ENCODE assay signal across 8 cellular contexts in the genomic region with DNA sequence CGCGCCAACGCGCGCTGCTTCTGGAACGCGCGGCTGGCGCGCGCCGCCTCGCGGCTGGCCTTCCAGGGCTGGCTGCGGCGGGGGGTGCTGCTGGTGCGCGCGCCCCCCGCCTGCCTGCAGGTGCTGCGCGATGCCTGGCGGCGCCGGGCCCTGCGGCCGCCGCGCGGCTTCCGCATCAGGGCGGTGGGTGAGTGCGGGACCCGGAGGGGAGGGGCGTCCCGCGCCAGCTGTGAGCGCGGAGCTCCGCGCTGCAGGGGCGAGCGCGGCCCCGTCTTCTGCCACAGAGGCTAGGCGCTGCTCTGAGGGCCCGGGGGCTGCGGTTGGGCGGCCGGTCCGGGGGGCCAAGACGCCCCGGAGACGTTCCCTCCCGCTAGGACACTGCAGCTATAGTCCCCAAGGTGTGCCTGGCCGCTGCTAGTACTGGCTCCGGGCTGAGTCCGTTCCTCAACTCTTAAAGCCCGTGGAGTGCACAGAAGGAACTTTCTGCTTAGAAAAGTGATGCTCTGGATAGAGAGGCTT. TPM values are rescaled to one million over a fixed set of nuclear protein-coding genes. Genes with fewer than 3 reads are reported as not detected.
DNase-seq lines count a peak whose midpoint lies in the region; FAIRE-seq and TF ChIP-seq lines count a peak whose summit lies in the region.
"Not testable (repeated sequence)": the region's sequence is repeated elsewhere in the genome, so short reads cannot be mapped to it uniquely, and the experiment has no call there.

No MANE protein-coding gene starts in this region.

- H3K4me3 ChIP-seq in HFF-Myc (replicated peaks; ENCODE audit: low read depth, low read length) (peak overlapping the region; percentile 24), iPS-20b (ENCODE audit: low read length) (peak overlapping the region; percentile 67), trophoblast cell (ENCODE audit: low read depth, low read length) (peak overlapping the region; percentile 68), vagina (peak overlapping the region; percentile 37 to 51)

- H3K9ac ChIP-seq in iPS-20b (ENCODE audit: low read depth, low read length); trophoblast cell (ENCODE audit: low read length): not testable (repeated sequence)

- not testable (repeated sequence) for H3K9me3 ChIP-seq in iPS-20b (ENCODE audit: insufficient read depth, low read depth, low read length); trophoblast cell (ENCODE audit: insufficient read depth, low read depth, low read length); vagina

- H3K4me1 Mint-ChIP-seq in activated CD4-positive, alpha-beta memory T cell treated with anti-CD3 and anti-CD28 coated beads, Interleukin-2, amount 10 ng/mL, durations not matched to agents 7 days and 5 days; chondrocyte (ENCODE audit: low read depth): not testable (repeated sequence)

- H3K23ac ChIP-seq in trophoblast cell (ENCODE audit: low read length) = not testable (repeated sequence)

- H3K36me3 Mint-ChIP-seq in activated CD4-positive, alpha-beta memory T cell treated with anti-CD3 and anti-CD28 coated beads, Interleukin-2, amount 10 ng/mL, durations not matched to agents 7 days and 5 days (ENCODE audit: low read depth); chondrocyte (ENCODE audit: low read depth): not testable (repeated sequence)

- peaks cover 28% of the 10 kb centered on the region for H3K27me3 ChIP-seq in iPS-20b (ENCODE audit: insufficient read depth, low read length)
- not testable (repeated sequence) for H3K27me3 ChIP-seq in trophoblast cell (ENCODE audit: insufficient read depth, low read length); vagina

- H2BK120ac ChIP-seq in trophoblast cell (ENCODE audit: insufficient read depth, low read length, poor library complexity) = not testable (repeated sequence)

- not testable (repeated sequence) for H2BK12ac ChIP-seq in trophoblast cell (ENCODE audit: low read length)

- peak overlapping the region; percentile 71 for H2AFZ ChIP-seq in trophoblast cell (ENCODE audit: insufficient read depth, low read length, poor library complexity)

- peak; percentile 19 for DNase-seq in GM12892 (ENCODE audit: insufficient read length)
- not testable (repeated sequence) for DNase-seq in HFF-Myc (ENCODE audit: extremely low read depth, low read depth); activated CD4-positive, alpha-beta memory T cell treated with anti-CD3 and anti-CD28 coated beads, Interleukin-2, amount 10 ng/mL, durations not matched to agents 7 days and 5 days; chondrocyte (ENCODE audit: low spot score); vagina (ENCODE audit: extremely low spot score in 2 of 2)
- peak; percentile 19 for DNase-seq in NCI-H146 (lab: John Stamatoyannopoulos, UW)
- peak; percentile 3 to 20 for DNase-seq in trophoblast cell

- not testable (repeated sequence) for H4K91ac ChIP-seq in trophoblast cell (ENCODE audit: low read depth, low read length)

- not testable (repeated sequence) for H3K27ac Mint-ChIP-seq in activated CD4-positive, alpha-beta memory T cell treated with anti-CD3 and anti-CD28 coated beads, Interleukin-2, amount 10 ng/mL, durations not matched to agents 7 days and 5 days; chondrocyte (ENCODE audit: unreplicated experiment)

- not testable (repeated sequence) for H3K18ac ChIP-seq in trophoblast cell (ENCODE audit: low read length)

- H2AK5ac ChIP-seq in trophoblast cell (ENCODE audit: low read length) = not testable (repeated sequence)

- not testable (repeated sequence) for H3K14ac ChIP-seq in trophoblast cell (ENCODE audit: low read length)

- H3K4me1 ChIP-seq in iPS-20b (ENCODE audit: insufficient read depth, low read length); trophoblast cell (ENCODE audit: control insufficient read depth in 1 of 2, insufficient read depth in 2 of 2, low read length in 2 of 2); vagina: not testable (repeated sequence)

- intact Hi-C loops in vagina (cut with DNase I) = not testable (repeated sequence)

- peak overlapping the region; percentile 31 for H3K4me3 Mint-ChIP-seq in activated CD4-positive, alpha-beta memory T cell treated with anti-CD3 and anti-CD28 coated beads, Interleukin-2, amount 10 ng/mL, durations not matched to agents 7 days and 5 days
- H3K4me3 Mint-ChIP-seq in chondrocyte (ENCODE audit: unreplicated experiment) = peak overlapping the region; percentile 21

- H4K8ac ChIP-seq in trophoblast cell (ENCODE audit: low read depth, low read length) = peak overlapping the region; percentile 48

- no CpG with 5 or more reads among the region's 59 CpGs for WGBS in trophoblast cell (ENCODE audit: extremely low coverage, insufficient coverage, insufficient read length)

- TF ChIP-seq POLR2A in GM12892 (IDR thresholded peaks at IDR 0.05; ENCODE audit: low read depth, low read length); vagina (IDR thresholded peaks at IDR 0.05): not testable (repeated sequence)

- H4K12ac ChIP-seq in trophoblast cell (ENCODE audit: low read depth, low read length) = not testable (repeated sequence)

- CTCF ChIA-PET in activated CD4-positive, alpha-beta memory T cell treated with anti-CD3 and anti-CD28 coated beads, Interleukin-2, amount 10 ng/mL, durations not matched to agents 7 days and 5 days (lab: Charles Lee) = not testable (repeated sequence)

- POLR2A ChIA-PET in activated CD4-positive, alpha-beta memory T cell treated with anti-CD3 and anti-CD28 coated beads, Interleukin-2, amount 10 ng/mL, durations not matched to agents 7 days and 5 days (lab: Charles Lee) = interaction anchor here (0.6 to 2.2 kb wide), 4 partner anchors 8 to 72 kb away, joined by 3 to 12 read pairs (median 5); a partner anchor contains a TSS

- H3K36me3 ChIP-seq in iPS-20b (ENCODE audit: insufficient read depth, low read depth, low read length); trophoblast cell (ENCODE audit: control insufficient read depth in 1 of 2, insufficient read depth in 2 of 2, low read length in 2 of 2); vagina: not testable (repeated sequence)

- not testable (repeated sequence) for H3K9me3 Mint-ChIP-seq in activated CD4-positive, alpha-beta memory T cell treated with anti-CD3 and anti-CD28 coated beads, Interleukin-2, amount 10 ng/mL, durations not matched to agents 7 days and 5 days; chondrocyte (ENCODE audit: low read depth)

- H3K27me3 Mint-ChIP-seq in activated CD4-positive, alpha-beta memory T cell treated with anti-CD3 and anti-CD28 coated beads, Interleukin-2, amount 10 ng/mL, durations not matched to agents 7 days and 5 days = peaks cover 23% of the 10 kb centered on the region
- not testable (repeated sequence) for H3K27me3 Mint-ChIP-seq in chondrocyte (ENCODE audit: low read depth)

- FAIRE-seq in GM12892 (lab: Jason Lieb, UNC) = peak; percentile 71

- not testable (repeated sequence) for H3K27ac ChIP-seq in iPS-20b (ENCODE audit: low read length); trophoblast cell (ENCODE audit: low read depth, low read length); vagina

- not testable (repeated sequence) for TF ChIP-seq CTCF in HFF-Myc (IDR thresholded peaks at IDR 0.05; ENCODE audit: low read depth, low read length, missing control alignments); chondrocyte (IDR thresholded peaks at IDR 0.05); vagina (IDR thresholded peaks at IDR 0.05)

- H3K79me2 ChIP-seq in trophoblast cell (ENCODE audit: control insufficient read depth, insufficient read depth, low read length, poor library complexity) = not testable (repeated sequence)

- not testable (repeated sequence) for H3K79me1 ChIP-seq in trophoblast cell (ENCODE audit: low read length)

- H3K4me2 ChIP-seq in trophoblast cell (ENCODE audit: low read length) = peak overlapping the region; percentile 97

- not testable (repeated sequence) for H3K4ac ChIP-seq in trophoblast cell (ENCODE audit: low read depth, low read length)

- H2BK5ac ChIP-seq in trophoblast cell (ENCODE audit: low read depth, low read length, poor library complexity) = not testable (repeated sequence)

RNA-seq across cellular contexts. Expression of a gene that starts 0.8 kb away (rescaled TPM):
- polyA plus RNA-seq in GM12892 (2012; ENCODE audit: missing spikeins) = 0.49 TPM
- total RNA-seq in activated CD4-positive, alpha-beta memory T cell treated with anti-CD3 and anti-CD28 coated beads, Interleukin-2, amount 10 ng/mL, durations not matched to agents 7 days and 5 days = under 1 TPM; 0.50 to 0.60 TPM
- total RNA-seq in chondrocyte (0.97 to 1.9 TPM (median 1.1 TPM) in 3 replicates), vagina (2.5 TPM)
- polyA plus RNA-seq in trophoblast cell (2013) = 0.28 and 0.37 TPM in 2 replicates
